28 cellular contexts compared by ENCODE assay signal in genomic region chr10:11631291-11631690, GRCh38.
"Had no signal": no experiment of that assay in that cellular context is flagged by ENCODE, and none has a peak within 500 bp of the region (broad histone marks: within the 10 kb centered on the region; RNA-seq: fewer than 3 reads in every experiment).

No MANE protein-coding gene starts in this region.

- H3K4me1 ChIP-seq: colonic mucosa, SJSA1 had no signal

- H3K36me3 Mint-ChIP-seq: activated naive CD8-positive, alpha-beta T cell treated with anti-CD3 and anti-CD28 coated beads for 36 hours; WTC11 had no signal

- DNase-seq: activated CD4-positive, alpha-beta memory T cell treated with anti-CD3 and anti-CD28 coated beads, Interleukin-2, amount 10 ng/mL, durations not matched to agents 7 days and 5 days; activated CD4-positive, alpha-beta T cell treated with anti-CD3 and anti-CD28 coated beads for 1 hour; activated CD4-positive, alpha-beta T cell treated with anti-CD3 and anti-CD28 coated beads, Interleukin-2, amount 10 ng/mL, durations not matched to agents 24 days and 14 days; activated gamma-delta T cell treated with Interleukin-2 at 50 U/mL for 16 hours; activated naive CD4-positive, alpha-beta T cell treated with anti-CD3 and anti-CD28 coated beads, Interleukin-2, amount 10 ng/mL, durations not matched to agents 7 days and 5 days; activated naive CD8-positive, alpha-beta T cell treated with anti-CD3 and anti-CD28 coated beads for 36 hours; activated T-cell treated with anti-CD3 and anti-CD28 coated beads for 4 hours; activated T-cell treated with anti-CD3 and anti-CD28 coated beads, Interleukin-2, amount 50 U/mL, for 72 hours; brain microvascular endothelial cell; colonic mucosa; MV-4-11; NCI-H1092 treated with DMSO at 0.1 percent for 48 hours; NCI-H1417 treated with DMSO at 0.1 percent for 48 hours; NCI-H1694; NCI-H2029; NCI-H2107; NCI-H2171 treated with DMSO at 0.1 percent for 48 hours; NCI-H226; NCI-H526; NCI-H774; PC-3; SHP77 had no signal

- H3K4me3 ChIP-seq: cardiac muscle cell, colonic mucosa, SJSA1 had no signal

- H3K9me3 ChIP-seq: colonic mucosa, SJSA1 had no signal

- H3K4me1 Mint-ChIP-seq: WTC11 had no signal

- H3K9me3 Mint-ChIP-seq: activated CD4-positive, alpha-beta memory T cell treated with anti-CD3 and anti-CD28 coated beads, Interleukin-2, amount 10 ng/mL, durations not matched to agents 7 days and 5 days; activated CD4-positive, alpha-beta T cell treated with anti-CD3 and anti-CD28 coated beads, Interleukin-2, amount 10 ng/mL, durations not matched to agents 24 days and 14 days; activated naive CD4-positive, alpha-beta T cell treated with anti-CD3 and anti-CD28 coated beads, Interleukin-2, amount 10 ng/mL, durations not matched to agents 7 days and 5 days; activated naive CD8-positive, alpha-beta T cell treated with anti-CD3 and anti-CD28 coated beads for 36 hours; activated T-cell treated with anti-CD3 and anti-CD28 coated beads, Interleukin-2, amount 50 U/mL, for 72 hours; activated T-helper 2 cell treated with anti-CD3 and anti-CD28 coated beads, Interferon-gamma antibody, Interleukin-2, Interleukin-4, amounts not matched to agents 10 μg/mL and 5 μg/mL and 100 μg/mL, durations not matched to agents 14 hours and 24 hours and 36 hours; T-helper 1 cell treated with Interleukin-12 subunit alpha and Interleukin-12 subunit beta and Interleukin-4 antibody, amounts not matched to agents 30 μg/mL and 1 μg/mL, for 36 hours; WTC11 had no signal

- ATAC-seq: PC-3, SK-N-SH treated with all-trans-retinoic acid at 6 μM for 48 hours, WTC11 had no signal

- H3K27me3 Mint-ChIP-seq: activated naive CD8-positive, alpha-beta T cell treated with anti-CD3 and anti-CD28 coated beads for 36 hours had no signal

- H3K27ac Mint-ChIP-seq: activated CD4-positive, alpha-beta memory T cell treated with anti-CD3 and anti-CD28 coated beads, Interleukin-2, amount 10 ng/mL, durations not matched to agents 7 days and 5 days; activated CD4-positive, alpha-beta T cell treated with anti-CD3 and anti-CD28 coated beads, Interleukin-2, amount 10 ng/mL, durations not matched to agents 24 days and 14 days; activated naive CD8-positive, alpha-beta T cell treated with anti-CD3 and anti-CD28 coated beads for 36 hours; activated T-cell treated with anti-CD3 and anti-CD28 coated beads, Interleukin-2, amount 50 U/mL, for 72 hours; activated T-helper 2 cell treated with anti-CD3 and anti-CD28 coated beads, Interferon-gamma antibody, Interleukin-2, Interleukin-4, amounts not matched to agents 10 μg/mL and 5 μg/mL and 100 μg/mL, durations not matched to agents 14 hours and 24 hours and 36 hours; T-helper 1 cell treated with Interleukin-12 subunit alpha and Interleukin-12 subunit beta and Interleukin-4 antibody, amounts not matched to agents 30 μg/mL and 1 μg/mL, for 36 hours; WTC11 had no signal

- H3K27me3 ChIP-seq: brain microvascular endothelial cell, cardiac muscle cell, colonic mucosa, SJSA1 had no signal

- H3K4me3 Mint-ChIP-seq: activated CD4-positive, alpha-beta memory T cell treated with anti-CD3 and anti-CD28 coated beads, Interleukin-2, amount 10 ng/mL, durations not matched to agents 7 days and 5 days; activated CD4-positive, alpha-beta T cell treated with anti-CD3 and anti-CD28 coated beads, Interleukin-2, amount 10 ng/mL, durations not matched to agents 24 days and 14 days; activated naive CD8-positive, alpha-beta T cell treated with anti-CD3 and anti-CD28 coated beads for 36 hours; activated T-cell treated with anti-CD3 and anti-CD28 coated beads, Interleukin-2, amount 50 U/mL, for 72 hours; T-helper 1 cell treated with Interleukin-12 subunit alpha and Interleukin-12 subunit beta and Interleukin-4 antibody, amounts not matched to agents 30 μg/mL and 1 μg/mL, for 36 hours; WTC11 had no signal

- H3K27ac ChIP-seq: brain microvascular endothelial cell, cardiac muscle cell, colonic mucosa, SJSA1 had no signal

- H3K36me3 ChIP-seq: brain microvascular endothelial cell, cardiac muscle cell, colonic mucosa, SJSA1 had no signal
